Comparison of ENCODE assay signal across 1 cellular context in the genomic region with DNA sequence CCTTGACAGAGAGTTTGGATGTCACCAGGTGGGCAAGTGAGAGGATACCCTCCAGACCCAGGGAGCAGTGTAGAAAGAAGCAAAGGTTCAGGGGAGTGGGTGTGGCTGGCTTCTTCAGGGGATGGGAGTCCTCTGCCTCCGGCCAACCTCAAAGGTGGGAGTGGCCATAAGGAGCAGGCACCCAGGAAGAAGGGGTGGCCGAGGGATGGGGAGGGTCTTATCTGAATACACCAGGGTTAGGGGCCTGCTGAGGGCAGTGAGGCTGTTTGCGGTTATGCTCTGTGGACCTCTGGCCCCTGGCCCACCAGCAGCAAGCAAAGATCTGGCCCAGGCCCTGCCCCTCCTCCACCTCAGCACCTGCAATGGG.
TF ChIP-seq lines count a peak whose summit lies in the region.

No MANE protein-coding gene starts in this region.

TF ChIP-seq in GM23338, 12 proteins besides CTCF, POLR2A, EP300 and RAD21 (continued from another document):
- TF ChIP-seq EZH2 (IDR thresholded peaks at IDR 0.05; ENCODE audit: low read depth, unreplicated experiment) = no peak
- no peak for TF ChIP-seq EZH2phosphoT487 (IDR thresholded peaks at IDR 0.05; ENCODE audit: unreplicated experiment)
